Comparison of ENCODE assay signal across 1 cellular context in the genomic region with DNA sequence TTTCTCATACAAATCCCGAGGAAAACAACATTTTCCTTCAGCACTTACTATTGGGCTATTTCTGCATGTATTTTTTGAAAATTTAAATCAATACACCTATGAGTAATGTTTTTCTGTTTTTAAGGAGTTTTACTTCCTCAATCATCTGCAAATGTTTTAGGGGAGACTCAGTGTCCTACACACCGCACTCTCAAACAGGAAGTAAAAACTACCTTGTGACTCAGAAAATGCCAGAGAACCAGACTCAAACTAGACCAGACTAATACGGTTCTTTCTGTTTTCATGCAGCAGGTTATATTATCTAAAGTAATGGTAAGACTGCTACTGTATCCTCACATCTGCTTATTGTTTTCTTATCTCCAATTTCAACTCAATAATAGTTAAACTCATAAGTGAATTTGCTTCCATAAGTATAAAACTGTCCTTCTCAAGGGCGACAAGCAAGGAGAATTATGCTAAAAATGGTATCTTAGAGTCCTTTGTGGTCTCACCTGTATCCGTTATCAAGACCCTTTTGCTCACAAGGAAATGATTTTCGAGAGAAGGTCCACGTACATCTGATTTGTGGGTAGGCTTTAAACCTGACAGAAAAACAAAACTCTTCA.
TF ChIP-seq lines count a peak whose summit lies in the region.

No MANE protein-coding gene starts in this region.

TF ChIP-seq in GM12878, 131 proteins besides CTCF, POLR2A, EP300 and RAD21 (continued from another document):
- TF ChIP-seq, protein P1, sequence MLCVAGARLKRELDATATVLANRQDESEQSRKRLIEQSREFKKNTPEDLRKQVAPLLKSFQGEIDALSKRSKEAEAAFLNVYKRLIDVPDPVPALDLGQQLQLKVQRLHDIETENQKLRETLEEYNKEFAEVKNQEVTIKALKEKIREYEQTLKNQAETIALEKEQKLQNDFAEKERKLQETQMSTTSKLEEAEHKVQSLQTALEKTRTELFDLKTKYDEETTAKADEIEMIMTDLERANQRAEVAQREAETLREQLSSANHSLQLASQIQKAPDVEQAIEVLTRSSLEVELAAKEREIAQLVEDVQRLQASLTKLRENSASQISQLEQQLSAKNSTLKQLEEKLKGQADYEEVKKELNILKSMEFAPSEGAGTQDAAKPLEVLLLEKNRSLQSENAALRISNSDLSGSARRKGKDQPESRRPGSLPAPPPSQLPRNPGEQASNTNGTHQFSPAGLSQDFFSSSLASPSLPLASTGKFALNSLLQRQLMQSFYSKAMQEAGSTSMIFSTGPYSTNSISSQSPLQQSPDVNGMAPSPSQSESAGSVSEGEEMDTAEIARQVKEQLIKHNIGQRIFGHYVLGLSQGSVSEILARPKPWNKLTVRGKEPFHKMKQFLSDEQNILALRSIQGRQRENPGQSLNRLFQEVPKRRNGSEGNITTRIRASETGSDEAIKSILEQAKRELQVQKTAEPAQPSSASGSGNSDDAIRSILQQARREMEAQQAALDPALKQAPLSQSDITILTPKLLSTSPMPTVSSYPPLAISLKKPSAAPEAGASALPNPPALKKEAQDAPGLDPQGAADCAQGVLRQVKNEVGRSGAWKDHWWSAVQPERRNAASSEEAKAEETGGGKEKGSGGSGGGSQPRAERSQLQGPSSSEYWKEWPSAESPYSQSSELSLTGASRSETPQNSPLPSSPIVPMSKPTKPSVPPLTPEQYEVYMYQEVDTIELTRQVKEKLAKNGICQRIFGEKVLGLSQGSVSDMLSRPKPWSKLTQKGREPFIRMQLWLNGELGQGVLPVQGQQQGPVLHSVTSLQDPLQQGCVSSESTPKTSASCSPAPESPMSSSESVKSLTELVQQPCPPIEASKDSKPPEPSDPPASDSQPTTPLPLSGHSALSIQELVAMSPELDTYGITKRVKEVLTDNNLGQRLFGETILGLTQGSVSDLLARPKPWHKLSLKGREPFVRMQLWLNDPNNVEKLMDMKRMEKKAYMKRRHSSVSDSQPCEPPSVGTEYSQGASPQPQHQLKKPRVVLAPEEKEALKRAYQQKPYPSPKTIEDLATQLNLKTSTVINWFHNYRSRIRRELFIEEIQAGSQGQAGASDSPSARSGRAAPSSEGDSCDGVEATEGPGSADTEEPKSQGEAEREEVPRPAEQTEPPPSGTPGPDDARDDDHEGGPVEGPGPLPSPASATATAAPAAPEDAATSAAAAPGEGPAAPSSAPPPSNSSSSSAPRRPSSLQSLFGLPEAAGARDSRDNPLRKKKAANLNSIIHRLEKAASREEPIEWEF (IDR thresholded peaks at IDR 0.05; ENCODE audit: insufficient replicate concordance, low read depth, low read length), result peak; percentile 78
- TF ChIP-seq MTA2 (IDR thresholded peaks at IDR 0.05; ENCODE audit: low read depth) (peak; percentile 64), EED (IDR thresholded peaks at IDR 0.05; ENCODE audit: low read depth) (peak; percentile 44; the same call in 1 of the 2 replicates), SMARCA5 (IDR thresholded peaks at IDR 0.05) (0 out of 2 replicates have a peak, but pooled peaks have one; percentile 61), HDAC6 (IDR thresholded peaks at IDR 0.05; ENCODE audit: unreplicated experiment) (no peak), DPF2 (IDR thresholded peaks at IDR 0.05) (peak; percentile 68), IKZF2 (IDR thresholded peaks at IDR 0.05) (peak; percentile 82 to 84), ETV6 (conservative IDR thresholded peaks at IDR 0.05 in 1 of 2, IDR thresholded peaks at IDR 0.05 in 1 of 2; ENCODE audit: borderline replicate concordance in 1 of 2, low read depth in 1 of 2) (peak in 1 of 2 experiments; percentile 96; a peak in 2 of 4 replicates), BHLHE40 (IDR thresholded peaks at IDR 0.05; ENCODE audit: borderline replicate concordance in 1 of 2, low read depth in 2 of 2, low read length in 1 of 2) (0 out of 4 replicates have a peak, but pooled peaks of 1 of the 2 experiments have one; percentile 29), GABPA (IDR thresholded peaks at IDR 0.05; ENCODE audit: low read depth) (no peak; the same call in 1 of the 2 replicates), CREB1 (IDR thresholded peaks at IDR 0.05; ENCODE audit: low read depth) (0 out of 2 replicates have a peak, but pooled peaks have one; percentile 26), MEF2A (IDR thresholded peaks at IDR 0.05; ENCODE audit: insufficient read depth, low read depth, low read length) (peak; percentile 68), NR2C1 (IDR thresholded peaks at IDR 0.05) (0 out of 2 replicates have a peak, but pooled peaks have one; percentile 4), MYC (IDR thresholded peaks at IDR 0.05; ENCODE audit: insufficient read depth, insufficient read length, insufficient replicate concordance, low read length, severe bottlenecking) (no peak), NBN (IDR thresholded peaks at IDR 0.05) (0 out of 2 replicates have a peak, but pooled peaks have one; percentile 35), IRF4 (IDR thresholded peaks at IDR 0.05; ENCODE audit: low read depth, low read length) (peak; percentile 70; the same call in 1 of the 2 replicates), PML (IDR thresholded peaks at IDR 0.05; ENCODE audit: low read length) (0 out of 2 replicates have a peak, but pooled peaks have one; percentile 24), CBX5 (IDR thresholded peaks at IDR 0.05; ENCODE audit: low read depth) (0 out of 2 replicates have a peak, but pooled peaks have one; percentile 56), BCL11A (IDR thresholded peaks at IDR 0.05; ENCODE audit: low read depth, low read length) (peak; percentile 75; the same call in 1 of the 2 replicates), PAX5 (IDR thresholded peaks at IDR 0.05; ENCODE audit: borderline replicate concordance, low read depth, low read length) (peak; percentile 64; the same call in 1 of the 2 replicates), CBFB (IDR thresholded peaks at IDR 0.05; ENCODE audit: low read depth) (0 out of 2 replicates have a peak, but pooled peaks have one; percentile 18), CREM (IDR thresholded peaks at IDR 0.05; ENCODE audit: low read depth) (peak; percentile 65; the same call in 1 of the 2 replicates), TAF1 (IDR thresholded peaks at IDR 0.05; ENCODE audit: borderline replicate concordance, low read depth, low read length) (no peak), CBX3 (IDR thresholded peaks at IDR 0.05; ENCODE audit: borderline replicate concordance, low read depth) (no peak)
- TF ChIP-seq, protein P2, sequence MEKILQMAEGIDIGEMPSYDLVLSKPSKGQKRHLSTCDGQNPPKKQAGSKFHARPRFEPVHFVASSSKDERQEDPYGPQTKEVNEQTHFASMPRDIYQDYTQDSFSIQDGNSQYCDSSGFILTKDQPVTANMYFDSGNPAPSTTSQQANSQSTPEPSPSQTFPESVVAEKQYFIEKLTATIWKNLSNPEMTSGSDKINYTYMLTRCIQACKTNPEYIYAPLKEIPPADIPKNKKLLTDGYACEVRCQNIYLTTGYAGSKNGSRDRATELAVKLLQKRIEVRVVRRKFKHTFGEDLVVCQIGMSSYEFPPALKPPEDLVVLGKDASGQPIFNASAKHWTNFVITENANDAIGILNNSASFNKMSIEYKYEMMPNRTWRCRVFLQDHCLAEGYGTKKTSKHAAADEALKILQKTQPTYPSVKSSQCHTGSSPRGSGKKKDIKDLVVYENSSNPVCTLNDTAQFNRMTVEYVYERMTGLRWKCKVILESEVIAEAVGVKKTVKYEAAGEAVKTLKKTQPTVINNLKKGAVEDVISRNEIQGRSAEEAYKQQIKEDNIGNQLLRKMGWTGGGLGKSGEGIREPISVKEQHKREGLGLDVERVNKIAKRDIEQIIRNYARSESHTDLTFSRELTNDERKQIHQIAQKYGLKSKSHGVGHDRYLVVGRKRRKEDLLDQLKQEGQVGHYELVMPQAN (conservative IDR thresholded peaks at IDR 0.05), result no peak
- TF ChIP-seq, protein P3, sequence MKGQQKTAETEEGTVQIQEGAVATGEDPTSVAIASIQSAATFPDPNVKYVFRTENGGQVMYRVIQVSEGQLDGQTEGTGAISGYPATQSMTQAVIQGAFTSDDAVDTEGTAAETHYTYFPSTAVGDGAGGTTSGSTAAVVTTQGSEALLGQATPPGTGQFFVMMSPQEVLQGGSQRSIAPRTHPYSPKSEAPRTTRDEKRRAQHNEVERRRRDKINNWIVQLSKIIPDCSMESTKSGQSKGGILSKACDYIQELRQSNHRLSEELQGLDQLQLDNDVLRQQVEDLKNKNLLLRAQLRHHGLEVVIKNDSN (IDR thresholded peaks at IDR 0.05; ENCODE audit: borderline replicate concordance, extremely low read length, insufficient read depth, low read depth, low read length), result no peak
- TF ChIP-seq, protein P4, sequence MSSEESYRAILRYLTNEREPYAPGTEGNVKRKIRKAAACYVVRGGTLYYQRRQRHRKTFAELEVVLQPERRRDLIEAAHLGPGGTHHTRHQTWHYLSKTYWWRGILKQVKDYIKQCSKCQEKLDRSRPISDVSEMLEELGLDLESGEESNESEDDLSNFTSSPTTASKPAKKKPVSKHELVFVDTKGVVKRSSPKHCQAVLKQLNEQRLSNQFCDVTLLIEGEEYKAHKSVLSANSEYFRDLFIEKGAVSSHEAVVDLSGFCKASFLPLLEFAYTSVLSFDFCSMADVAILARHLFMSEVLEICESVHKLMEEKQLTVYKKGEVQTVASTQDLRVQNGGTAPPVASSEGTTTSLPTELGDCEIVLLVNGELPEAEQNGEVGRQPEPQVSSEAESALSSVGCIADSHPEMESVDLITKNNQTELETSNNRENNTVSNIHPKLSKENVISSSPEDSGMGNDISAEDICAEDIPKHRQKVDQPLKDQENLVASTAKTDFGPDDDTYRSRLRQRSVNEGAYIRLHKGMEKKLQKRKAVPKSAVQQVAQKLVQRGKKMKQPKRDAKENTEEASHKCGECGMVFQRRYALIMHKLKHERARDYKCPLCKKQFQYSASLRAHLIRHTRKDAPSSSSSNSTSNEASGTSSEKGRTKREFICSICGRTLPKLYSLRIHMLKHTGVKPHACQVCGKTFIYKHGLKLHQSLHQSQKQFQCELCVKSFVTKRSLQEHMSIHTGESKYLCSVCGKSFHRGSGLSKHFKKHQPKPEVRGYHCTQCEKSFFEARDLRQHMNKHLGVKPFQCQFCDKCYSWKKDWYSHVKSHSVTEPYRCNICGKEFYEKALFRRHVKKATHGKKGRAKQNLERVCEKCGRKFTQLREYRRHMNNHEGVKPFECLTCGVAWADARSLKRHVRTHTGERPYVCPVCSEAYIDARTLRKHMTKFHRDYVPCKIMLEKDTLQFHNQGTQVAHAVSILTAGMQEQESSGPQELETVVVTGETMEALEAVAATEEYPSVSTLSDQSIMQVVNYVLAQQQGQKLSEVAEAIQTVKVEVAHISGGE (CRISPR knock-in tag; IDR thresholded peaks at IDR 0.05), result no peak
- TF ChIP-seq, protein P5, sequence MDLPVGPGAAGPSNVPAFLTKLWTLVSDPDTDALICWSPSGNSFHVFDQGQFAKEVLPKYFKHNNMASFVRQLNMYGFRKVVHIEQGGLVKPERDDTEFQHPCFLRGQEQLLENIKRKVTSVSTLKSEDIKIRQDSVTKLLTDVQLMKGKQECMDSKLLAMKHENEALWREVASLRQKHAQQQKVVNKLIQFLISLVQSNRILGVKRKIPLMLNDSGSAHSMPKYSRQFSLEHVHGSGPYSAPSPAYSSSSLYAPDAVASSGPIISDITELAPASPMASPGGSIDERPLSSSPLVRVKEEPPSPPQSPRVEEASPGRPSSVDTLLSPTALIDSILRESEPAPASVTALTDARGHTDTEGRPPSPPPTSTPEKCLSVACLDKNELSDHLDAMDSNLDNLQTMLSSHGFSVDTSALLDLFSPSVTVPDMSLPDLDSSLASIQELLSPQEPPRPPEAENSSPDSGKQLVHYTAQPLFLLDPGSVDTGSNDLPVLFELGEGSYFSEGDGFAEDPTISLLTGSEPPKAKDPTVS (IDR thresholded peaks at IDR 0.05; ENCODE audit: low read depth, low read length), result no peak
- TF ChIP-seq, protein P6, sequence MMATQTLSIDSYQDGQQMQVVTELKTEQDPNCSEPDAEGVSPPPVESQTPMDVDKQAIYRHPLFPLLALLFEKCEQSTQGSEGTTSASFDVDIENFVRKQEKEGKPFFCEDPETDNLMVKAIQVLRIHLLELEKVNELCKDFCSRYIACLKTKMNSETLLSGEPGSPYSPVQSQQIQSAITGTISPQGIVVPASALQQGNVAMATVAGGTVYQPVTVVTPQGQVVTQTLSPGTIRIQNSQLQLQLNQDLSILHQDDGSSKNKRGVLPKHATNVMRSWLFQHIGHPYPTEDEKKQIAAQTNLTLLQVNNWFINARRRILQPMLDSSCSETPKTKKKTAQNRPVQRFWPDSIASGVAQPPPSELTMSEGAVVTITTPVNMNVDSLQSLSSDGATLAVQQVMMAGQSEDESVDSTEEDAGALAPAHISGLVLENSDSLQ (IDR thresholded peaks at IDR 0.05), result no peak
